In genomic region chr12:2268478-2269286, GRCh38 we compare ENCODE assay signal across 14 cellular contexts.
DNase-seq lines count a peak whose midpoint lies in the region; ATAC-seq and TF ChIP-seq lines count a peak whose summit lies in the region.
"Had no signal": no experiment of that assay in that cellular context is flagged by ENCODE, and none has a peak within 500 bp of the region (broad histone marks: within the 10 kb centered on the region; RNA-seq: fewer than 3 reads in every experiment).

No MANE protein-coding gene starts in this region.

- H3K4me3 ChIP-seq in AG04450 (ENCODE audit: low read depth, low read length) (no peak overlapping the region), Peyer's patch (no peak overlapping the region), epithelial cell of esophagus (ENCODE audit: low read length) (no peak overlapping the region)

- TF ChIP-seq POLR2A in Peyer's patch (IDR thresholded peaks at IDR 0.05) = no peak

- H3K36me3 ChIP-seq in Peyer's patch = no peaks in the 10 kb centered on the region

- POLR2A ChIA-PET in AG04450 (lab: Yijun Ruan, JAX) = interaction anchor here (1.0 kb wide), 1 partner anchor 14 kb away, joined by 9 read pairs; no protein-coding TSS in a partner anchor

- peaks cover 7% of the 10 kb centered on the region for H3K4me1 Mint-ChIP-seq in neural crest cell
- H3K4me1 Mint-ChIP-seq: memory B cell had no signal

- H3K27ac ChIP-seq in AG04450 (ENCODE audit: low read depth, low read length) (peak overlapping the region; percentile 82), Peyer's patch (peak overlapping the region in 3 of 4 donors; percentile 76 to 84 (median 82))
- H3K27ac ChIP-seq: C4-2B had no signal

- CTCF ChIA-PET in AG04450 (lab: Charles Lee) = no interaction called here

- no peaks in the 10 kb centered on the region; the same call in 1 of the 2 replicates for H3K9me3 ChIP-seq in AG04450 (ENCODE audit: control insufficient read depth, insufficient read depth, low read length)
- no peaks in the 10 kb centered on the region for H3K9me3 ChIP-seq in Peyer's patch

- no peaks in the 10 kb centered on the region for H3K27me3 ChIP-seq in AG04450 (ENCODE audit: control insufficient read depth, insufficient read depth, low read length)
- H3K27me3 ChIP-seq in Peyer's patch = no peaks in the 10 kb centered on the region

- DNase-seq in AG04450 (ENCODE audit: low read depth, low spot score) = no peak
- DNase-seq in Peyer's patch = no peak
- DNase-seq in epithelial cell of esophagus (ENCODE audit: low read depth) = peak; percentile 28
- no peak for DNase-seq in neural crest cell (ENCODE audit: low read depth, low spot score)
- no peak for DNase-seq in activated naive CD4-positive, alpha-beta T cell (lab: John Stamatoyannopoulos, UW)
- DNase-seq in stimulated activated CD4-positive, alpha-beta T cell treated with anti-CD3 and anti-CD28 coated beads, Interleukin-4, amount 100 ng/mL, for 24 hours = no peak
- DNase-seq: effector memory CD4-positive, alpha-beta T cell; H9; stimulated activated CD4-positive, alpha-beta T cell treated with anti-CD3 and anti-CD28 coated beads, Interleukin-4, amount 100 ng/mL, for 1 hour; T-helper 1 cell had no signal

- H3K36me3 Mint-ChIP-seq in neural crest cell (ENCODE audit: low read depth) = no peaks in the 10 kb centered on the region
- H3K36me3 Mint-ChIP-seq: memory B cell had no signal

- peaks cover 0 to 31% (median 0%) of the 10 kb centered on the region in 4 donors for H3K4me1 ChIP-seq in Peyer's patch

- H3K4me3 Mint-ChIP-seq in neural crest cell = no peak overlapping the region
- H3K4me3 Mint-ChIP-seq: H9, memory B cell had no signal

- no peaks in the 10 kb centered on the region for H3K27me3 Mint-ChIP-seq in neural crest cell (ENCODE audit: low read depth)

- no peaks in the 10 kb centered on the region for H3K9me3 Mint-ChIP-seq in neural crest cell
- H3K9me3 Mint-ChIP-seq: H9, memory B cell had no signal

- H3K27ac Mint-ChIP-seq in neural crest cell (ENCODE audit: unreplicated experiment) = peak overlapping the region; percentile 46
- H3K27ac Mint-ChIP-seq: memory B cell had no signal

- ATAC-seq in GM19035 (IDR thresholded peaks at IDR 0.05; ENCODE audit: unreplicated experiment) (no peak), GM18861 (IDR thresholded peaks at IDR 0.05; ENCODE audit: unreplicated experiment) (no peak)

- TF ChIP-seq CTCF in AG04450 (IDR thresholded peaks at IDR 0.05; ENCODE audit: low read depth, low read length) (no peak), Peyer's patch (IDR thresholded peaks at IDR 0.05) (no peak), epithelial cell of esophagus (IDR thresholded peaks at IDR 0.05; ENCODE audit: insufficient read depth, low read depth, low read length, missing control alignments) (no peak), neural crest cell (conservative IDR thresholded peaks at IDR 0.05) (no peak)
